23 cellular contexts compared by ENCODE assay signal in the genomic region with DNA sequence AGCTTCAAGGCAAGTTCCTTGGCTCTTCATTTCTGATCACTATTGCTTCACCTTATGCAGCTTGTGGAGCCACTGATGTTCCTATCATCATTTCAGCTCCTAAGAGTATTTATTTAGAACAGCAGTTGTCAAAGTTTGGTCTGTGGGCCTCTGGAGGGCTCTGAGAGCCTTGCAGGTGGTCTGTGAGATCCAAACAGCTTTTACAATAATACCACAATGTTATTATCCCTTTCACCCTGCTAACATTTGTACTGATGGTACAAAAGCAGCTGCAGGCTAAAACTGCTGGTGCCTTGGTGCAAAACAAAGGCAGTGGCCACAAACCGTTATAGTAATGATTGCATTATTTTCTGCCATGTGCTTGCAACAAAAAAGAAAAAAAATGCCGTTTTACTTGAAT.
"Had no signal": no experiment of that assay in that cellular context is flagged by ENCODE, and none has a peak within 500 bp of the region (broad histone marks: within the 10 kb centered on the region; RNA-seq: fewer than 3 reads in every experiment).

No MANE protein-coding gene starts in this region.

- H3K9me3 Mint-ChIP-seq: immature natural killer cell; memory B cell; mesothelial cell of epicardium; naive thymus-derived CD4-positive, alpha-beta T cell; nephron progenitor cell; stimulated activated naive B cell treated with anti-CD40 and anti-IgM and Interleukin-4, amounts not matched to agents 10 μg/mL and 1 μg/mL and 100 μg/mL, for 72 hours; type B pancreatic cell had no signal

- H3K4me1 ChIP-seq: foreskin keratinocyte, left ventricle myocardium inferior, lower lobe of right lung, stomach, thyroid gland had no signal

- DNase-seq: dermis blood vessel endothelial cell; foreskin keratinocyte; immature natural killer cell; left cardiac atrium; left ventricle myocardium inferior; lower lobe of right lung; naive thymus-derived CD4-positive, alpha-beta T cell; nephron progenitor cell; posterior cingulate gyrus; stimulated activated CD4-positive, alpha-beta T cell treated with anti-CD3 and anti-CD28 coated beads, Interleukin-2, amount 100 ng/mL, for 24 hours; stimulated activated CD4-positive, alpha-beta T cell treated with anti-CD3 and anti-CD28 coated beads, Interleukin-4, amount 100 ng/mL, for 4 hours; stimulated activated naive B cell treated with anti-CD40 and anti-IgM and Interleukin-4, amounts not matched to agents 10 μg/mL and 1 μg/mL and 100 μg/mL, for 72 hours; stomach; substantia nigra; thyroid gland had no signal

- FAIRE-seq: colon, keratinocyte, urothelium cell line had no signal

- H3K27ac Mint-ChIP-seq: immature natural killer cell; memory B cell; mesothelial cell of epicardium; naive thymus-derived CD4-positive, alpha-beta T cell; nephron progenitor cell; stimulated activated naive B cell treated with anti-CD40 and anti-IgM and Interleukin-4, amounts not matched to agents 10 μg/mL and 1 μg/mL and 100 μg/mL, for 72 hours; type B pancreatic cell had no signal

- H3K4me1 Mint-ChIP-seq: memory B cell; nephron progenitor cell; stimulated activated naive B cell treated with anti-CD40 and anti-IgM and Interleukin-4, amounts not matched to agents 10 μg/mL and 1 μg/mL and 100 μg/mL, for 72 hours had no signal

- H3K4me3 ChIP-seq: left ventricle myocardium inferior, lower lobe of right lung, skin epidermis, stomach, thyroid gland had no signal

- H3K9me3 ChIP-seq: left ventricle myocardium inferior, lower lobe of right lung, stomach, thyroid gland had no signal

- H3K27me3 Mint-ChIP-seq: memory B cell; naive thymus-derived CD4-positive, alpha-beta T cell; stimulated activated naive B cell treated with anti-CD40 and anti-IgM and Interleukin-4, amounts not matched to agents 10 μg/mL and 1 μg/mL and 100 μg/mL, for 72 hours; type B pancreatic cell had no signal

- ATAC-seq: foreskin keratinocyte; left cardiac atrium; lower lobe of right lung; naive thymus-derived CD4-positive, alpha-beta T cell; sciatic nerve; stimulated activated naive B cell treated with anti-CD40 and anti-IgM and Interleukin-4, amounts not matched to agents 10 μg/mL and 1 μg/mL and 100 μg/mL, for 72 hours had no signal

- H3K4me3 Mint-ChIP-seq: immature natural killer cell; memory B cell; mesothelial cell of epicardium; naive thymus-derived CD4-positive, alpha-beta T cell; nephron progenitor cell; stimulated activated naive B cell treated with anti-CD40 and anti-IgM and Interleukin-4, amounts not matched to agents 10 μg/mL and 1 μg/mL and 100 μg/mL, for 72 hours; type B pancreatic cell had no signal

- H3K27ac ChIP-seq: foreskin keratinocyte, left ventricle myocardium inferior, lower lobe of right lung, skin epidermis, stomach, thyroid gland had no signal

- H3K27me3 ChIP-seq: foreskin keratinocyte, stomach, thyroid gland had no signal

- H3K36me3 ChIP-seq: thyroid gland had no signal
